34 cellular contexts compared by ENCODE assay signal in the genomic region with DNA sequence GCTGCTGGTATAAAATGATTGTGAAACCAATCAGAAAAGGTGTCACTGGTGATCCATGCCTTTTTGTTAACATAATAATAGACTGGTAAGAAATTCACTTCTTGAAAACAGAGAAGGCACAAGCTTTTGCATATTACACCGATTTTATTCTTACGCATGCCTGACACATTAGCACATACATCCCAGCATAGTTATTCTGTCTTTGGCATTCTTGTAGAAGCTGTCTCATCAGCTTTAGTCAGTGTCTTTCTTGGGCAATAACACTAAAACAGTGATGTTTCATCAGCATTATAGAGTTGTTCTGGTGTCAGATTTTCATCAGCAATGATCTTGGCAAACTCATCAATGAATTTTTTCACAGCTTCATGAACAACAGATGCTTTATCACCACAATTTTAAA.
DNase-seq lines count a peak whose midpoint lies in the region; ATAC-seq and TF ChIP-seq lines count a peak whose summit lies in the region.
"Had no signal": no experiment of that assay in that cellular context is flagged by ENCODE, and none has a peak within 500 bp of the region (broad histone marks: within the 10 kb centered on the region; RNA-seq: fewer than 3 reads in every experiment).

No MANE protein-coding gene starts in this region.

- H3K9me3 Mint-ChIP-seq in activated CD4-positive, alpha-beta T cell treated with anti-CD3 and anti-CD28 coated beads, Interleukin-2, amount 10 ng/mL, durations not matched to agents 7 days and 5 days = no peaks in the 10 kb centered on the region
- H3K9me3 Mint-ChIP-seq: activated naive CD8-positive, alpha-beta T cell treated with anti-CD3 and anti-CD28 coated beads, Interleukin-2, amount 50 U/mL, for 24 hours; activated T-cell treated with anti-CD3 and anti-CD28 coated beads, Interleukin-2, amount 50 U/mL, for 4 hours; CD8-positive, alpha-beta T cell had no signal

- TF ChIP-seq EP300 in upper lobe of left lung (IDR thresholded peaks at IDR 0.05) = no peak

- ATAC-seq in HG03280 (IDR thresholded peaks at IDR 0.05; ENCODE audit: unreplicated experiment) (no peak), upper lobe of left lung (ENCODE audit: low FRiP score in 2 of 2) (no peak), GM21447 (IDR thresholded peaks at IDR 0.05; ENCODE audit: unreplicated experiment) (no peak)
- ATAC-seq: activated CD8-positive, alpha-beta memory T cell treated with anti-CD3 and anti-CD28 coated beads, Interleukin-2, amount 10 ng/mL, durations not matched to agents 7 days and 5 days; activated naive CD8-positive, alpha-beta T cell treated with anti-CD3 and anti-CD28 coated beads, Interleukin-2, amount 50 U/mL, for 24 hours; activated T-cell treated with anti-CD3 and anti-CD28 coated beads, Interleukin-2, amount 50 U/mL, for 4 hours; body of pancreas; CD8-positive, alpha-beta T cell; foreskin keratinocyte; GM12878; left lung; pancreas had no signal

- no peak for TF ChIP-seq POLR2A in upper lobe of left lung (IDR thresholded peaks at IDR 0.05)

- H3K4me1 Mint-ChIP-seq in activated CD4-positive, alpha-beta T cell treated with anti-CD3 and anti-CD28 coated beads, Interleukin-2, amount 10 ng/mL, durations not matched to agents 7 days and 5 days = no peaks in the 10 kb centered on the region
- H3K4me1 Mint-ChIP-seq: activated CD8-positive, alpha-beta memory T cell treated with anti-CD3 and anti-CD28 coated beads, Interleukin-2, amount 10 ng/mL, durations not matched to agents 7 days and 5 days; activated naive CD8-positive, alpha-beta T cell treated with anti-CD3 and anti-CD28 coated beads, Interleukin-2, amount 50 U/mL, for 24 hours; B cell had no signal

- no peaks in the 10 kb centered on the region for H3K36me3 Mint-ChIP-seq in activated CD4-positive, alpha-beta T cell treated with anti-CD3 and anti-CD28 coated beads, Interleukin-2, amount 10 ng/mL, durations not matched to agents 7 days and 5 days (ENCODE audit: low read depth)
- H3K36me3 Mint-ChIP-seq: activated CD8-positive, alpha-beta memory T cell treated with anti-CD3 and anti-CD28 coated beads, Interleukin-2, amount 10 ng/mL, durations not matched to agents 7 days and 5 days; CD8-positive, alpha-beta T cell had no signal

- H3K4me3 Mint-ChIP-seq in activated CD4-positive, alpha-beta T cell treated with anti-CD3 and anti-CD28 coated beads, Interleukin-2, amount 10 ng/mL, durations not matched to agents 7 days and 5 days = no peak overlapping the region
- H3K4me3 Mint-ChIP-seq: activated CD8-positive, alpha-beta memory T cell treated with anti-CD3 and anti-CD28 coated beads, Interleukin-2, amount 10 ng/mL, durations not matched to agents 7 days and 5 days; activated naive CD8-positive, alpha-beta T cell treated with anti-CD3 and anti-CD28 coated beads, Interleukin-2, amount 50 U/mL, for 24 hours; activated T-cell treated with anti-CD3 and anti-CD28 coated beads, Interleukin-2, amount 50 U/mL, for 4 hours; B cell; CD8-positive, alpha-beta T cell had no signal

- TF ChIP-seq CTCF in AG04449 (IDR thresholded peaks at IDR 0.05; ENCODE audit: insufficient read depth, low read length, missing control alignments) (no peak), brain microvascular endothelial cell (IDR thresholded peaks at IDR 0.05; ENCODE audit: low read depth, low read length, missing control alignments) (no peak), fibroblast of the aortic adventitia (IDR thresholded peaks at IDR 0.05; ENCODE audit: insufficient read depth, low read length) (no peak), upper lobe of left lung (IDR thresholded peaks at IDR 0.05) (no peak)

- in situ Hi-C loops in brain microvascular endothelial cell (cut with HindIII; ENCODE audit: low pct_ligation_motif_present, low sequenced_read_pairs) = no loop called here

- no peak overlapping the region for H3K4me3 ChIP-seq in AG04449 (ENCODE audit: low read depth, low read length)
- no peak overlapping the region for H3K4me3 ChIP-seq in brain microvascular endothelial cell (ENCODE audit: low read depth, low read length)
- no peak overlapping the region for H3K4me3 ChIP-seq in fibroblast of the aortic adventitia (ENCODE audit: low read depth, low read length)
- no peak overlapping the region for H3K4me3 ChIP-seq in upper lobe of left lung
- H3K4me3 ChIP-seq: body of pancreas, GM12878, HAP-1, left lung, MG63, pancreas, SK-N-MC, smooth muscle cell had no signal

- H3K27me3 Mint-ChIP-seq in activated CD4-positive, alpha-beta T cell treated with anti-CD3 and anti-CD28 coated beads, Interleukin-2, amount 10 ng/mL, durations not matched to agents 7 days and 5 days = no peaks in the 10 kb centered on the region
- H3K27me3 Mint-ChIP-seq: activated CD8-positive, alpha-beta memory T cell treated with anti-CD3 and anti-CD28 coated beads, Interleukin-2, amount 10 ng/mL, durations not matched to agents 7 days and 5 days; activated naive CD8-positive, alpha-beta T cell treated with anti-CD3 and anti-CD28 coated beads, Interleukin-2, amount 50 U/mL, for 24 hours; B cell had no signal

- 95 to 97% methylated on average over 2 of the region's 2 CpGs for WGBS in upper lobe of left lung, 2 donors

- H3K9me3 ChIP-seq in upper lobe of left lung = no peaks in the 10 kb centered on the region
- H3K9me3 ChIP-seq: body of pancreas, HAP-1, left lung, MG63, pancreas had no signal

- H3K27ac ChIP-seq in brain microvascular endothelial cell (no peak overlapping the region), upper lobe of left lung (no peak overlapping the region)
- H3K27ac ChIP-seq: body of pancreas, foreskin keratinocyte, left lung, pancreas, SK-N-MC had no signal

- CTCF ChIA-PET in AG04449 (lab: Yijun Ruan, JAX) = no interaction called here
- CTCF ChIA-PET in activated CD4-positive, alpha-beta T cell treated with anti-CD3 and anti-CD28 coated beads, Interleukin-2, amount 10 ng/mL, durations not matched to agents 7 days and 5 days (lab: Charles Lee) = no interaction called here

- H3K36me3 ChIP-seq in brain microvascular endothelial cell (replicated peaks) (no peaks in the 10 kb centered on the region), upper lobe of left lung (no peaks in the 10 kb centered on the region)
- H3K36me3 ChIP-seq: HAP-1, left lung, MG63, pancreas had no signal

- H3K27me3 ChIP-seq in brain microvascular endothelial cell (replicated peaks) (no peaks in the 10 kb centered on the region), upper lobe of left lung (no peaks in the 10 kb centered on the region)
- H3K27me3 ChIP-seq: body of pancreas, foreskin keratinocyte, left lung, MG63, pancreas had no signal

- no peak overlapping the region for H3K27ac Mint-ChIP-seq in activated CD4-positive, alpha-beta T cell treated with anti-CD3 and anti-CD28 coated beads, Interleukin-2, amount 10 ng/mL, durations not matched to agents 7 days and 5 days
- H3K27ac Mint-ChIP-seq: activated CD8-positive, alpha-beta memory T cell treated with anti-CD3 and anti-CD28 coated beads, Interleukin-2, amount 10 ng/mL, durations not matched to agents 7 days and 5 days; activated naive CD8-positive, alpha-beta T cell treated with anti-CD3 and anti-CD28 coated beads, Interleukin-2, amount 50 U/mL, for 24 hours; B cell; CD8-positive, alpha-beta T cell had no signal

- no peaks in the 10 kb centered on the region for H3K4me1 ChIP-seq in upper lobe of left lung
- H3K4me1 ChIP-seq: body of pancreas, foreskin keratinocyte, left lung, pancreas had no signal

- POLR2A ChIA-PET in AG04449 (lab: Yijun Ruan, JAX) = no interaction called here
- POLR2A ChIA-PET in activated CD4-positive, alpha-beta T cell treated with anti-CD3 and anti-CD28 coated beads, Interleukin-2, amount 10 ng/mL, durations not matched to agents 7 days and 5 days (lab: Charles Lee) = no interaction called here

- peak; percentile 46 for DNase-seq in AG04449 (ENCODE audit: low read depth, low spot score)
- DNase-seq in HCEC 1CT = peak; percentile 62
- peak; percentile 28 for DNase-seq in brain microvascular endothelial cell
- DNase-seq in fibroblast of the aortic adventitia (ENCODE audit: low read depth) = peak; percentile 34
- DNase-seq in upper lobe of left lung = no peak
- DNase-seq in activated CD4-positive, alpha-beta T cell treated with anti-CD3 and anti-CD28 coated beads, Interleukin-2, amount 10 ng/mL, durations not matched to agents 7 days and 5 days = no peak
- DNase-seq: 8988T; activated CD4-positive, alpha-beta T cell treated with anti-CD3 and anti-CD28 coated beads, Interleukin-2, amount 50 U/mL, for 4 hours; activated CD4-positive, CD25-positive, alpha-beta regulatory T cell; activated CD8-positive, alpha-beta memory T cell treated with anti-CD3 and anti-CD28 coated beads, Interleukin-2, amount 10 ng/mL, durations not matched to agents 7 days and 5 days; activated gamma-delta T cell; activated naive CD8-positive, alpha-beta T cell treated with anti-CD3 and anti-CD28 coated beads, Interleukin-2, amount 50 U/mL, for 24 hours; activated T-cell treated with anti-CD3 and anti-CD28 coated beads, Interleukin-2, amount 50 U/mL, for 4 hours; body of pancreas; CD8-positive, alpha-beta T cell; head of caudate nucleus; islet precursor cell; left lung; mesendoderm; MG63; NCI-H1105; NCI-H187 treated with DMSO at 0.1 percent for 48 hours; NCI-H2171 treated with DMSO at 0.1 percent for 48 hours; NCI-H524; pancreas; stimulated activated naive CD4-positive, alpha-beta T cell treated with Interleukin-2 at 50 U/mL for 16 hours had no signal

Comparison
In these comparisons a context has a peak if more than half of its experiments do, and no peak if none do; other contexts are left out.
1. DNase-seq: peak in AG04449 (single experiment), HCEC 1CT (single experiment), brain microvascular endothelial cell (single experiment) and fibroblast of the aortic adventitia (single experiment); none in upper lobe of left lung (0 of 2) and activated CD4-positive, alpha-beta T cell treated with anti-CD3 and anti-CD28 coated beads, Interleukin-2, amount 10 ng/mL, durations not matched to agents 7 days and 5 days (single experiment).